In the genomic region with DNA sequence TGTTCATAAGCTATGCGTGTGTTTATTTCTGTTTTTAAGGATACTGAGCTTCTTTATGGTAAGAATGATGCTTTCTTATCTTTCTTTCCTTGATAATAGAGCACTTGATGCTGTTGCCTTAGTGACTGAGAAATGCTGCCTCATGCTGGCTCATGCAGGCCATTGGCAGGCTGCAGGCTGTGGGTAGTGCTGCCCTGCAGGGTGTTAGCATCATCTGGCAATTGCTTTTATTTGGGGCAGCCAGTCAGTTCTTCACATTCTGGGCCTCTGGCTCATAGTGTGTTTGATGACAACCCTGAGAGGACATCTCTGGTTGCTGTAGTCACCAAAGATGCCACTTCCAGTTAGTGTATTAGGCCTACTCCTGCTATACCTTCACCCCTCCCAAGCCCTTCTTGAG, we compare ENCODE assay signal across 32 cellular contexts.
"Had no signal": no experiment of that assay in that cellular context is flagged by ENCODE, and none has a peak within 500 bp of the region (broad histone marks: within the 10 kb centered on the region; RNA-seq: fewer than 3 reads in every experiment).

No MANE protein-coding gene starts in this region.

- H3K36me3 Mint-ChIP-seq: activated naive CD8-positive, alpha-beta T cell had no signal

- H3K4me1 ChIP-seq: esophagus squamous epithelium, gastroesophageal sphincter had no signal

- H3K27me3 ChIP-seq: brain microvascular endothelial cell had no signal

- H3K4me3 Mint-ChIP-seq: activated CD4-positive, alpha-beta T cell treated with anti-CD3 and anti-CD28 coated beads for 36 hours; activated CD4-positive, alpha-beta T cell treated with anti-CD3 and anti-CD28 coated beads, Interleukin-2, amount 10 ng/mL, durations not matched to agents 7 days and 5 days; activated CD8-positive, alpha-beta T cell treated with anti-CD3 and anti-CD28 coated beads for 36 hours; activated naive CD8-positive, alpha-beta T cell; activated T-cell treated with anti-CD3 and anti-CD28 coated beads, Interleukin-2, amount 50 U/mL, for 4 hours; activated T-helper 17 cell treated with anti-CD3 and anti-CD28 coated beads, Interleukin-2, amount 50 U/mL, for 72 hours; central memory CD8-positive, alpha-beta T cell; effector memory CD8-positive, alpha-beta T cell; T-helper 17 cell; T-helper 2 cell treated with Interferon-gamma antibody and Interleukin-4, amounts not matched to agents 5 μg/mL and 100 μg/mL, for 36 hours had no signal

- H3K9me3 ChIP-seq: esophagus squamous epithelium, gastroesophageal sphincter, heart right ventricle had no signal

- H3K4me1 Mint-ChIP-seq: activated CD4-positive, alpha-beta T cell treated with anti-CD3 and anti-CD28 coated beads for 36 hours; activated CD4-positive, alpha-beta T cell treated with anti-CD3 and anti-CD28 coated beads, Interleukin-2, amount 10 ng/mL, durations not matched to agents 7 days and 5 days; activated T-helper 17 cell treated with anti-CD3 and anti-CD28 coated beads, Interleukin-2, amount 50 U/mL, for 72 hours; central memory CD8-positive, alpha-beta T cell had no signal

- H3K4me3 ChIP-seq: coronary artery, esophagus squamous epithelium, gastroesophageal sphincter, heart right ventricle had no signal

- ATAC-seq: activated CD4-positive, alpha-beta T cell treated with anti-CD3 and anti-CD28 coated beads for 36 hours; activated CD8-positive, alpha-beta T cell treated with anti-CD3 and anti-CD28 coated beads for 36 hours; activated T-cell treated with anti-CD3 and anti-CD28 coated beads, Interleukin-2, amount 50 U/mL, for 4 hours; activated T-helper 17 cell treated with anti-CD3 and anti-CD28 coated beads, Interleukin-2, amount 50 U/mL, for 72 hours; effector memory CD8-positive, alpha-beta T cell; gastroesophageal sphincter; heart right ventricle; T-helper 17 cell had no signal

- H3K27me3 Mint-ChIP-seq: activated CD4-positive, alpha-beta T cell treated with anti-CD3 and anti-CD28 coated beads, Interleukin-2, amount 10 ng/mL, durations not matched to agents 7 days and 5 days had no signal

- H3K9me3 Mint-ChIP-seq: activated CD4-positive, alpha-beta T cell treated with anti-CD3 and anti-CD28 coated beads, Interleukin-2, amount 10 ng/mL, durations not matched to agents 7 days and 5 days; activated CD8-positive, alpha-beta T cell treated with anti-CD3 and anti-CD28 coated beads for 36 hours; activated T-cell treated with anti-CD3 and anti-CD28 coated beads, Interleukin-2, amount 50 U/mL, for 4 hours; activated T-helper 17 cell treated with anti-CD3 and anti-CD28 coated beads, Interleukin-2, amount 50 U/mL, for 72 hours; central memory CD8-positive, alpha-beta T cell; effector memory CD8-positive, alpha-beta T cell; T-helper 2 cell treated with Interferon-gamma antibody and Interleukin-4, amounts not matched to agents 5 μg/mL and 100 μg/mL, for 36 hours had no signal

- H3K36me3 ChIP-seq: brain microvascular endothelial cell, esophagus squamous epithelium, gastroesophageal sphincter, heart right ventricle, WERI-Rb-1 had no signal

- H3K27ac Mint-ChIP-seq: activated CD4-positive, alpha-beta T cell treated with anti-CD3 and anti-CD28 coated beads for 36 hours; activated CD4-positive, alpha-beta T cell treated with anti-CD3 and anti-CD28 coated beads, Interleukin-2, amount 10 ng/mL, durations not matched to agents 7 days and 5 days; activated CD8-positive, alpha-beta T cell treated with anti-CD3 and anti-CD28 coated beads for 36 hours; activated naive CD8-positive, alpha-beta T cell; activated T-helper 17 cell treated with anti-CD3 and anti-CD28 coated beads, Interleukin-2, amount 50 U/mL, for 72 hours; effector memory CD8-positive, alpha-beta T cell; T-helper 17 cell; T-helper 2 cell treated with Interferon-gamma antibody and Interleukin-4, amounts not matched to agents 5 μg/mL and 100 μg/mL, for 36 hours had no signal

- DNase-seq: activated CD4-positive, alpha-beta T cell treated with anti-CD3 and anti-CD28 coated beads for 36 hours; activated CD4-positive, alpha-beta T cell treated with anti-CD3 and anti-CD28 coated beads, Interleukin-2, amount 10 ng/mL, durations not matched to agents 7 days and 5 days; activated CD4-positive, alpha-beta T cell treated with anti-CD3 and anti-CD28 coated beads, Interleukin-2, amount 50 U/mL, for 4 hours; activated CD4-positive, CD25-positive, alpha-beta regulatory T cell; activated CD4-positive, CD25-positive, alpha-beta regulatory T cell treated with anti-CD3 and anti-CD28 coated beads, Interleukin-2, amount 50 U/mL, for 72 hours; activated CD8-positive, alpha-beta memory T cell treated with anti-CD3 and anti-CD28 coated beads for 24 hours; activated CD8-positive, alpha-beta T cell treated with anti-CD3 and anti-CD28 coated beads for 36 hours; activated effector memory CD4-positive, alpha-beta T cell treated with Interleukin-2 at 50 U/mL for 16 hours; activated gamma-delta T cell treated with Interleukin-2 at 50 U/mL for 16 hours; activated naive CD4-positive, alpha-beta T cell treated with anti-CD3 and anti-CD28 coated beads, Interleukin-2, amount 50 U/mL, for 16 hours; activated naive CD4-positive, alpha-beta T cell treated with Interleukin-2 at 50 U/mL for 16 hours; activated T-cell treated with anti-CD3 and anti-CD28 coated beads, Interleukin-2, amount 50 U/mL, for 4 hours; amniotic stem cell; anterior cingulate cortex; brain microvascular endothelial cell; dermis blood vessel endothelial cell; effector CD4-positive, alpha-beta T cell; effector memory CD8-positive, alpha-beta T cell; esophagus squamous epithelium; foreskin melanocyte; heart right ventricle; T-helper 1 cell; T-helper 17 cell; T1000; WERI-Rb-1 had no signal

- H3K27ac ChIP-seq: brain microvascular endothelial cell, coronary artery, epithelial cell of prostate, esophagus squamous epithelium, gastroesophageal sphincter, heart right ventricle, WERI-Rb-1 had no signal
